8 cellular contexts compared by ENCODE assay signal in the genomic region with DNA sequence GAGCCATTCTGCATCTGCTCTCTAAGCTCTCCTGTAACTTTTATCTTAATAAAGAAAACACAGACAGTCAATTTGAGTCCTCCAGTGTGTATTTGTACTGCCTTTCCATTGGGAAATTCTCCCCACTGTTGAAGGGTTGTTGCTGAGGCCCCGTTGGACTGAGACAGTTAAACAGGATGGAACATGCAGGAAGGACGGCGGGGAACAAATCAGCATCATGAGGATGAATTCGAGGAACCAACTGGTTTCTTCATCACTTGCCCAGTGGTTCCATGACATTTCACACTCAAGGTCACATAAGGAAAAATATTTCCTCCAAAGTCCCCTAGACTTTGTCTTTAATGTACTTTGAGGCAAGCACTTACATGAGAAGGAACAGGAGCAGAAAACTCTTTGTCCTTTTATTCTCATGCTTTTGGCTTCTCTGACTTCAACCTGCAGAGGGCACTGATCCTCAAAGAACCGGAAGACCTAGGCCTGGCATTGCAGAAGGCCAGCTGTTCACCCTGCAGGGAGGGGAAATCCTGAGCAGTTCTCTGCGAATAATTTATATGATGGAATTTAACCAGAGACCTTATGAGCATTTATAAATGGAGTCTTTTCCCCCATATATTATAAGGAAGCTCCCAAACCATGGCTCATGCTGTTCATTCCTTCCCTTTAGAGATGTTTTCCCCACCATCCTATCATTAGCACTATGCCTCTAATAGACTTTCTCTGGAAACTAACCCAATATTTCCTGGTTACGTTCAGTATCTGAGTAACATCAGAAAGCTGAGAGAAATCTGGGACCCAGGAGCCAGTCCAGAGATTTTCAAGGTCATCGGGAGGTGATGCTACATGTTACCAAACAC. TPM values are rescaled to one million over a fixed set of nuclear protein-coding genes. Genes with fewer than 3 reads are reported as not detected.
DNase-seq lines count a peak whose midpoint lies in the region; ATAC-seq lines count a peak whose summit lies in the region.

No MANE protein-coding gene starts in this region.

- no peak overlapping the region for H3K27ac ChIP-seq in effector memory CD4-positive, alpha-beta T cell (ENCODE audit: insufficient read depth, low read length, poor library complexity, severe bottlenecking)

- H3K4me3 Mint-ChIP-seq in activated T-cell treated with anti-CD3 and anti-CD28 coated beads, Interleukin-2, amount 50 U/mL, for 72 hours, result no peak overlapping the region

- H3K36me3 ChIP-seq in effector memory CD4-positive, alpha-beta T cell (ENCODE audit: control insufficient read depth, insufficient read depth, low read length), result no peaks in the 10 kb centered on the region

- intact Hi-C loops in posterior cingulate gyrus (cut with DNase I), result loop anchor here (1.0 kb wide), 1 partner anchor 213 kb away; no protein-coding TSS in a partner anchor

- no peak overlapping the region for H3K4me3 ChIP-seq in effector memory CD4-positive, alpha-beta T cell (ENCODE audit: insufficient read depth, low read depth, low read length, poor library complexity, severe bottlenecking)

- peak; percentile 94 for ATAC-seq in GM21423 (IDR thresholded peaks at IDR 0.05; ENCODE audit: unreplicated experiment)
- ATAC-seq in HG03565 (IDR thresholded peaks at IDR 0.05; ENCODE audit: unreplicated experiment), result peak; percentile 91
- ATAC-seq in activated T-cell treated with anti-CD3 and anti-CD28 coated beads, Interleukin-2, amount 50 U/mL, for 72 hours (replicated peaks in 1 of 2), result peak; percentile 76 to 78

- no peaks in the 10 kb centered on the region for H3K27me3 Mint-ChIP-seq in activated T-cell treated with anti-CD3 and anti-CD28 coated beads, Interleukin-2, amount 50 U/mL, for 72 hours (ENCODE audit: low read depth)

- H3K9me3 Mint-ChIP-seq in activated T-cell treated with anti-CD3 and anti-CD28 coated beads, Interleukin-2, amount 50 U/mL, for 72 hours, result no peaks in the 10 kb centered on the region

- H3K36me3 Mint-ChIP-seq in activated T-cell treated with anti-CD3 and anti-CD28 coated beads, Interleukin-2, amount 50 U/mL, for 72 hours (ENCODE audit: insufficient read depth in 2 of 2), result no peaks in the 10 kb centered on the region

- H3K4me1 Mint-ChIP-seq in activated T-cell treated with anti-CD3 and anti-CD28 coated beads, Interleukin-2, amount 50 U/mL, for 72 hours (ENCODE audit: low read depth), result no peaks in the 10 kb centered on the region

- no peaks in the 10 kb centered on the region for H3K27me3 ChIP-seq in effector memory CD4-positive, alpha-beta T cell (replicated peaks; ENCODE audit: control insufficient read depth, insufficient read depth, low read length, poor library complexity, severe bottlenecking)

- DNase-seq in GF-D8 (lab: John Stamatoyannopoulos, UW), result peak; percentile 20
- DNase-seq in NCI-H510A treated with DMSO at 0.1 percent for 48 hours (lab: John Stamatoyannopoulos, UW), result peak; percentile 92
- peak; percentile 43 to 47 for DNase-seq in activated T-cell treated with anti-CD3 and anti-CD28 coated beads, Interleukin-2, amount 50 U/mL, for 72 hours
- peak; percentile 85 for DNase-seq in globus pallidus (ENCODE audit: low spot score)
- DNase-seq in posterior cingulate gyrus, result peak in 9 of 10 donors; percentile 39 to 93 (median 64)
- no peak for DNase-seq in effector memory CD4-positive, alpha-beta T cell

- no peak overlapping the region for H3K27ac Mint-ChIP-seq in activated T-cell treated with anti-CD3 and anti-CD28 coated beads, Interleukin-2, amount 50 U/mL, for 72 hours

- H3K4me1 ChIP-seq in effector memory CD4-positive, alpha-beta T cell (ENCODE audit: control insufficient read depth, insufficient read depth, low read length, poor library complexity, severe bottlenecking), result no peaks in the 10 kb centered on the region

- H3K9me3 ChIP-seq in effector memory CD4-positive, alpha-beta T cell (ENCODE audit: control insufficient read depth, low read length), result no peaks in the 10 kb centered on the region

RNA-seq across cellular contexts. Expression of gene ADGRF1, which starts 55.2 kb away (rescaled TPM):
- total RNA-seq in activated T-cell treated with anti-CD3 and anti-CD28 coated beads, Interleukin-2, amount 50 U/mL, for 72 hours, result not detected

Comparison
In these comparisons a context has a peak if more than half of its experiments do, and no peak if none do; other contexts are left out.
1. DNase-seq: peak in GF-D8 (single experiment), NCI-H510A treated with DMSO at 0.1 percent for 48 hours (single experiment), activated T-cell treated with anti-CD3 and anti-CD28 coated beads, Interleukin-2, amount 50 U/mL, for 72 hours (2 of 2), globus pallidus (single experiment) and posterior cingulate gyrus (9 of 10); none in effector memory CD4-positive, alpha-beta T cell (0 of 3).
2. Peak in every context shown above with its lines, with median percentiles within 50 percentile points of each other: ATAC-seq.